10 cellular contexts compared by ENCODE assay signal in genomic region chr3:182978387-182978786, GRCh38. TPM values are rescaled to one million over a fixed set of nuclear protein-coding genes. Genes with fewer than 3 reads are reported as not detected.
A peak's percentile ranks its signal among the peaks of the same experiment; 100 is the strongest.
DNase-seq lines count a peak whose midpoint lies in the region; ATAC-seq and TF ChIP-seq lines count a peak whose summit lies in the region.
"Had no signal": no experiment of that assay in that cellular context is flagged by ENCODE, and none has a peak within 500 bp of the region (broad histone marks: within the 10 kb centered on the region; RNA-seq: fewer than 3 reads in every experiment).

No MANE protein-coding gene starts in this region.

- no peaks in the 10 kb centered on the region for H3K36me3 ChIP-seq in CD4-positive, alpha-beta memory T cell (ENCODE audit: insufficient read depth, low read length)
- H3K36me3 ChIP-seq: ovary had no signal

- no peaks in the 10 kb centered on the region for H3K9me3 Mint-ChIP-seq in CD4-positive, alpha-beta memory T cell
- no peaks in the 10 kb centered on the region for H3K9me3 Mint-ChIP-seq in brain
- no peaks in the 10 kb centered on the region for H3K9me3 Mint-ChIP-seq in naive thymus-derived CD8-positive, alpha-beta T cell
- H3K9me3 Mint-ChIP-seq: dendritic cell treated with granulocyte-macrophage colony-stimulating factor and Interleukin-4, amounts not matched to agents 40 ng/mL and 50 ng/mL, for 4 days had no signal

- H3K27me3 ChIP-seq in CD4-positive, alpha-beta memory T cell (ENCODE audit: insufficient read depth, low read length), result no peaks in the 10 kb centered on the region
- no peaks in the 10 kb centered on the region for H3K27me3 ChIP-seq in HL-60 (ENCODE audit: insufficient read depth, poor library complexity, severe bottlenecking)
- H3K27me3 ChIP-seq: ovary had no signal

- no peak for ATAC-seq in naive thymus-derived CD8-positive, alpha-beta T cell
- ATAC-seq in GM19463 (IDR thresholded peaks at IDR 0.05; ENCODE audit: unreplicated experiment) (no peak), GM19023 (IDR thresholded peaks at IDR 0.05; ENCODE audit: unreplicated experiment) (no peak)

- TF ChIP-seq CTCF in HL-60 (IDR thresholded peaks at IDR 0.05; ENCODE audit: insufficient read depth, low read length), result no peak
- TF ChIP-seq CTCF in brain (conservative IDR thresholded peaks at IDR 0.05), result no peak

- H3K27ac Mint-ChIP-seq in CD4-positive, alpha-beta memory T cell, result peak overlapping the region in 3 of 7 donors; percentile 19 to 83 (median 41)
- no peak overlapping the region for H3K27ac Mint-ChIP-seq in brain
- peak overlapping the region in 6 of 10 donors; percentile 9 to 91 (median 67) for H3K27ac Mint-ChIP-seq in naive thymus-derived CD8-positive, alpha-beta T cell

- peaks cover 0 to 6% of the 10 kb centered on the region in 2 donors for H3K36me3 Mint-ChIP-seq in CD4-positive, alpha-beta memory T cell
- H3K36me3 Mint-ChIP-seq in brain, result no peaks in the 10 kb centered on the region
- no peaks in the 10 kb centered on the region for H3K36me3 Mint-ChIP-seq in naive thymus-derived CD8-positive, alpha-beta T cell

- POLR2A ChIA-PET in CD4-positive, alpha-beta memory T cell (lab: Charles Lee; ENCODE audit: partially characterized antibody), result interaction anchor here (2.6 kb wide), 1 partner anchor 9 kb away, joined by 23 read pairs; no protein-coding TSS in a partner anchor
- POLR2A ChIA-PET in naive thymus-derived CD8-positive, alpha-beta T cell (lab: Charles Lee), result interaction anchor here (0.9 kb wide), 1 partner anchor 64 kb away, joined by 3 read pairs; no protein-coding TSS in a partner anchor

- H3K4me3 ChIP-seq in CD4-positive, alpha-beta memory T cell (ENCODE audit: low read length in 2 of 2), result no peak overlapping the region
- H3K4me3 ChIP-seq in HL-60 (replicated peaks; ENCODE audit: insufficient read depth, low read length), result peak overlapping the region; percentile 93

- peaks cover 32% of the 10 kb centered on the region for H3K4me1 ChIP-seq in CD4-positive, alpha-beta memory T cell (ENCODE audit: insufficient read depth, low read length)

- H3K4me3 Mint-ChIP-seq in CD4-positive, alpha-beta memory T cell, result peak overlapping the region in 6 of 8 donors; percentile 32 to 95 (median 92)
- peak overlapping the region; percentile 92 to 99 (median 97) for H3K4me3 Mint-ChIP-seq in brain
- H3K4me3 Mint-ChIP-seq in naive thymus-derived CD8-positive, alpha-beta T cell, result peak overlapping the region in 8 of 10 donors; percentile 39 to 96 (median 91)

- H3K4me1 Mint-ChIP-seq in CD4-positive, alpha-beta memory T cell, result peaks cover 27 to 45% (median 37%) of the 10 kb centered on the region in 4 donors
- H3K4me1 Mint-ChIP-seq in brain, result peaks cover 46% of the 10 kb centered on the region
- H3K4me1 Mint-ChIP-seq in naive thymus-derived CD8-positive, alpha-beta T cell, result peaks cover 14 to 50% (median 42%) of the 10 kb centered on the region in 4 donors

- DNase-seq in CD4-positive, alpha-beta memory T cell, result no peak
- no peak for DNase-seq in HL-60 (ENCODE audit: low read depth in 1 of 2, low spot score in 1 of 2)
- DNase-seq in naive thymus-derived CD8-positive, alpha-beta T cell, result no peak
- DNase-seq in SIG-M5 treated with dmso at 0.1 percent for 504 hours (lab: John Stamatoyannopoulos, UW; ENCODE audit: unreplicated experiment), result no peak
- DNase-seq in NK-92 (lab: John Stamatoyannopoulos, UW; ENCODE audit: unreplicated experiment), result no peak
- DNase-seq: ovary had no signal

- no peaks in the 10 kb centered on the region for H3K9me3 ChIP-seq in CD4-positive, alpha-beta memory T cell (ENCODE audit: control insufficient read depth in 1 of 2, low read length in 2 of 2)
- H3K9me3 ChIP-seq: ovary had no signal

- no peaks in the 10 kb centered on the region for H3K27me3 Mint-ChIP-seq in CD4-positive, alpha-beta memory T cell
- H3K27me3 Mint-ChIP-seq in brain, result peaks cover 4% of the 10 kb centered on the region
- no peaks in the 10 kb centered on the region for H3K27me3 Mint-ChIP-seq in naive thymus-derived CD8-positive, alpha-beta T cell
- H3K27me3 Mint-ChIP-seq: dendritic cell treated with granulocyte-macrophage colony-stimulating factor and Interleukin-4, amounts not matched to agents 40 ng/mL and 50 ng/mL, for 4 days had no signal

- intact Hi-C loops in CD4-positive, alpha-beta memory T cell (cut with micrococcal nuclease), result loop anchor here (2.0 to 5.0 kb wide), 2 partner anchors 119 to 186 kb away; partner anchors contain the start of genes ATP11B and MCCC1

- CTCF ChIA-PET in CD4-positive, alpha-beta memory T cell (lab: Charles Lee; ENCODE audit: partially characterized antibody), result interaction anchor here (0.7 to 1.0 kb wide), 3 partner anchors 8 to 63 kb away, joined by 3 to 4 read pairs (median 4); no protein-coding TSS in a partner anchor

- no peak overlapping the region for H3K27ac ChIP-seq in CD4-positive, alpha-beta memory T cell (ENCODE audit: low read depth, low read length)
- H3K27ac ChIP-seq in HL-60 (replicated peaks), result no peak overlapping the region
- H3K27ac ChIP-seq: ovary had no signal

RNA-seq across cellular contexts. Expression of gene DCUN1D1, which starts 2.0 kb away (rescaled TPM):
- total RNA-seq in CD4-positive, alpha-beta memory T cell, result 10 to 100 TPM; 34.4 to 36.4 TPM
- 10 to 100 TPM; 26.1 to 31.1 TPM for polyA plus RNA-seq in CD4-positive, alpha-beta memory T cell
- polyA plus RNA-seq in brain (ENCODE audit: insufficient read depth, low read depth, low replicate concordance), result 6.7 TPM
- total RNA-seq in naive thymus-derived CD8-positive, alpha-beta T cell, result 10 to 100 TPM; 34.5 to 36.6 TPM
- 10 to 100 TPM; 21.3 to 24.8 (median 24.1) TPM for polyA plus RNA-seq in naive thymus-derived CD8-positive, alpha-beta T cell

Comparison
In these comparisons a context has a peak if more than half of its experiments do, and no peak if none do; other contexts are left out.
1. H3K27ac Mint-ChIP-seq: peak in naive thymus-derived CD8-positive, alpha-beta T cell (6 of 10); none in brain (0 of 5).
2. Peak in every context shown above with its lines, with median percentiles within 50 percentile points of each other: H3K4me3 Mint-ChIP-seq.